Comparison of ENCODE assay signal across 20 cellular contexts in the genomic region with DNA sequence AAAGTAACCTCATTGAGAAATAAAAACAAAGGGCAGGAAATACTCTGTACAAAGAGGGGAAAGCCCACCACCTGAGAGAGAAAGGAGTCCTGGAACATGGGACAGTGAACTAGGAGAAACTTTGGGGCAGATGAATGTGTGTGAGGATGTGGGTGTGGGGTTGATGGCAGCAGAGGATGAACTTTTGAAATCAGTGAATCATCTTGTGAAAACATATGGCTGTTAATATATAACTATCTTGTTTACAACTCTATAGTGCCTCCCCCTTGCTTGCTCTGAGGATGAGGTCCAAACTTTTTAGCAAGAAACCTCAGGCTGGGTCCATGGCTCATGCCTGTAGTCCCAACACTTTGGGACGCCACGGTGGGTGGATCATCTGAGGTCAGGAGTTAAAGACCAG.
"Had no signal": no experiment of that assay in that cellular context is flagged by ENCODE, and none has a peak within 500 bp of the region (broad histone marks: within the 10 kb centered on the region; RNA-seq: fewer than 3 reads in every experiment).

No MANE protein-coding gene starts in this region.

- H3K27ac ChIP-seq: body of pancreas, right lobe of liver, tibial nerve had no signal

- H3K4me3 ChIP-seq: body of pancreas, right lobe of liver, tibial nerve had no signal

- H3K27ac Mint-ChIP-seq: activated T-helper 2 cell treated with anti-CD3 and anti-CD28 coated beads, Interferon-gamma antibody, Interleukin-2, Interleukin-4, amounts not matched to agents 10 μg/mL and 5 μg/mL and 100 μg/mL, durations not matched to agents 14 hours and 24 hours and 36 hours; nephron; progenitor cell of endocrine pancreas; stimulated activated naive B cell treated with anti-CD40 and anti-IgM and Interleukin-4, amounts not matched to agents 10 μg/mL and 1 μg/mL and 100 μg/mL, for 72 hours; WTC11 had no signal

- H3K4me1 Mint-ChIP-seq: nephron; stimulated activated naive B cell treated with anti-CD40 and anti-IgM and Interleukin-4, amounts not matched to agents 10 μg/mL and 1 μg/mL and 100 μg/mL, for 72 hours had no signal

- FAIRE-seq: keratinocyte had no signal

- H3K36me3 ChIP-seq: right lobe of liver, tibial nerve had no signal

- H3K4me3 Mint-ChIP-seq: nephron; stimulated activated naive B cell treated with anti-CD40 and anti-IgM and Interleukin-4, amounts not matched to agents 10 μg/mL and 1 μg/mL and 100 μg/mL, for 72 hours; WTC11 had no signal

- H3K9me3 Mint-ChIP-seq: activated T-helper 2 cell treated with anti-CD3 and anti-CD28 coated beads, Interferon-gamma antibody, Interleukin-2, Interleukin-4, amounts not matched to agents 10 μg/mL and 5 μg/mL and 100 μg/mL, durations not matched to agents 14 hours and 24 hours and 36 hours had no signal

- DNase-seq: activated CD4-positive, alpha-beta T cell treated with anti-CD3 and anti-CD28 coated beads, Interleukin-2, amount 50 U/mL, for 1 hour; activated naive CD4-positive, alpha-beta T cell treated with anti-CD3 and anti-CD28 coated beads, Interleukin-2, amount 50 U/mL, for 16 hours; activated T-cell treated with anti-CD3 and anti-CD28 coated beads for 4 hours; amniotic stem cell; body of pancreas; central memory CD4-positive, alpha-beta T cell; cortex of kidney; effector memory CD4-positive, alpha-beta T cell; left ventricle myocardium superior; mesendoderm; occipital lobe; right lobe of liver; stimulated activated CD4-positive, alpha-beta T cell treated with anti-CD3 and anti-CD28 coated beads, Interleukin-1b, Interleukin-23, amount 100 ng/mL, for 48 hours; stimulated activated naive B cell treated with anti-CD40 and anti-IgM and Interleukin-4, amounts not matched to agents 10 μg/mL and 1 μg/mL and 100 μg/mL, for 72 hours had no signal

- ATAC-seq: body of pancreas; left ventricle myocardium superior; stimulated activated naive B cell treated with anti-CD40 and anti-IgM and Interleukin-4, amounts not matched to agents 10 μg/mL and 1 μg/mL and 100 μg/mL, for 72 hours; WTC11 had no signal

- H3K4me1 ChIP-seq: body of pancreas, right lobe of liver, tibial nerve had no signal

- H3K27me3 ChIP-seq: body of pancreas, right lobe of liver, tibial nerve had no signal

- H3K36me3 Mint-ChIP-seq: stimulated activated naive B cell treated with anti-CD40 and anti-IgM and Interleukin-4, amounts not matched to agents 10 μg/mL and 1 μg/mL and 100 μg/mL, for 72 hours had no signal

- H3K27me3 Mint-ChIP-seq: stimulated activated naive B cell treated with anti-CD40 and anti-IgM and Interleukin-4, amounts not matched to agents 10 μg/mL and 1 μg/mL and 100 μg/mL, for 72 hours had no signal

- H3K9me3 ChIP-seq: body of pancreas, right lobe of liver had no signal
